ENCODE assay signal across 4 cellular contexts in the genomic region with DNA sequence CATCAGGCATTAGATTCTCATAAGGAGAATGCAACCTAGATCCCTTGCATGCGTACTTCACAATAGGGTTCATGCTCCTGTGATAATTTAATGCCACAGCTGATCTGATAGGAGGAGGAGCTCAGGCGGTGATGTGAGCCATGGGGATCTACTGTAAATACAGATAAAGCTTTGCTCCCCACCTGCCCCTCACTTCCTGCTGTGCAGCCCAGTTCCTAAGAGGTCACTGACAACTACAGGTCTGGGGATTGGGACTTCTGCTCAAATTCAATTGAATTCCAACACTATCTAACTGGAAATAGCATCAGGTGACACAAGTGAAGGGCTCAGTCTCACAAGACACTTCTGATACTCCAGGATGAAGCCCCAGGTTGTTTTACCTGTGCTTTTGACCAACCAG. TPM values are rescaled to one million over a fixed set of nuclear protein-coding genes. Genes with fewer than 3 reads are reported as not detected.
"Had no signal": no experiment of that assay in that cellular context is flagged by ENCODE, and none has a peak within 500 bp of the region (broad histone marks: within the 10 kb centered on the region; RNA-seq: fewer than 3 reads in every experiment).

No MANE protein-coding gene starts in this region.

RNA-seq across cellular contexts. Expression of a gene that starts 7.4 kb away (rescaled TPM):
- total RNA-seq: HepG2, HT-29, HT1080, IMR-90 had no signal
- polyA plus RNA-seq: HepG2, IMR-90 had no signal

RNA-seq across cellular contexts. Expression of a gene that starts 32.6 kb away (rescaled TPM):
- total RNA-seq: HepG2 had no signal

RNA-seq across cellular contexts. Expression of a gene that starts 51.7 kb away (rescaled TPM):
- total RNA-seq: HepG2, HT-29 had no signal
